ENCODE assay signal across 9 cellular contexts in genomic region chrX:96684339-96685204, GRCh38. TPM values are rescaled to one million over a fixed set of nuclear protein-coding genes. Genes with fewer than 3 reads are reported as not detected.
DNase-seq lines count a peak whose midpoint lies in the region; ATAC-seq, FAIRE-seq and TF ChIP-seq lines count a peak whose summit lies in the region.
"Had no signal": no experiment of that assay in that cellular context is flagged by ENCODE, and none has a peak within 500 bp of the region (broad histone marks: within the 10 kb centered on the region; RNA-seq: fewer than 3 reads in every experiment).

Gene DIAPH2, plus strand, starts transcription at chrX:96684842.

- H3K27ac ChIP-seq in BLaER1 = peak within 1 kb of the TSS; percentile 79
- no peak within 1 kb of the TSS for H3K27ac ChIP-seq in neural progenitor cell
- H3K27ac ChIP-seq in stomach = peak within 1 kb of the TSS; percentile 82 to 92 (median 87)

- H3F3A ChIP-seq in neural progenitor cell (ENCODE audit: low read depth) = peaks cover 6% of the 10 kb centered on the region

- TF ChIP-seq CTCF in foreskin fibroblast (IDR thresholded peaks at IDR 0.05; ENCODE audit: low read depth, low read length) (no peak), neural progenitor cell (IDR thresholded peaks at IDR 0.05) (peak; percentile 13), stomach (IDR thresholded peaks at IDR 0.05) (peak in 3 of 7 experiments; percentile 13 to 25 (median 21))

- peak within 1 kb of the TSS; percentile 81 for H2AFZ ChIP-seq in neural progenitor cell (replicated peaks)

- WGBS in stomach, 5 donors = 0 to 19% (median 1%) methylated on average over 24 to 57 of the region's 57 CpGs

- H3K36me3 ChIP-seq in BLaER1 = no peaks in the 10 kb centered on the region
- no peaks in the 10 kb centered on the region for H3K36me3 ChIP-seq in neural progenitor cell
- H3K36me3 ChIP-seq in stomach = no peaks in the 10 kb centered on the region

- intact Hi-C loops in stomach (cut with DNase I; ENCODE audit: low total_unique reads) = no loop called here

- peaks cover 4% of the 10 kb centered on the region for H3K27me3 Mint-ChIP-seq in neural progenitor cell (ENCODE audit: insufficient read depth, low read depth)

- peaks cover 13% of the 10 kb centered on the region for H3K79me2 ChIP-seq in neural progenitor cell (ENCODE audit: low read depth)

- H3K4me1 ChIP-seq in BLaER1 (peaks cover 16% of the 10 kb centered on the region; the same call in 1 of the 2 replicates), neural progenitor cell (peaks cover 18% of the 10 kb centered on the region), stomach (peaks cover 0 to 10% (median 3%) of the 10 kb centered on the region in 4 donors)

- H3K4me2 ChIP-seq in BLaER1 (peak within 1 kb of the TSS; percentile 56), neural progenitor cell (peak within 1 kb of the TSS; percentile 87)

- FAIRE-seq in RCC 7860 (lab: Jason Lieb, UNC) = peak; percentile 76
- FAIRE-seq: endometrium had no signal

- H3K4me3 Mint-ChIP-seq in neural progenitor cell = peak within 1 kb of the TSS; percentile 97

- H3K9ac ChIP-seq in BLaER1 (peak within 1 kb of the TSS; percentile 84), neural progenitor cell (peak within 1 kb of the TSS; percentile 39)

- H3K36me3 Mint-ChIP-seq in neural progenitor cell = no peaks in the 10 kb centered on the region

- H3K27me3 ChIP-seq in BLaER1 (peaks cover 72% of the 10 kb centered on the region), neural progenitor cell (no peaks in the 10 kb centered on the region), stomach (peaks cover 0 to 7% (median 0%) of the 10 kb centered on the region in 3 donors)

- no peak for TF ChIP-seq EP300 in stomach (IDR thresholded peaks at IDR 0.05)

- no peaks in the 10 kb centered on the region for H3K9me3 Mint-ChIP-seq in neural progenitor cell

- ATAC-seq in GM19324 (IDR thresholded peaks at IDR 0.05; ENCODE audit: low FRiP score, unreplicated experiment) = peak; percentile 86
- peak; percentile 83 for ATAC-seq in HG03442 (IDR thresholded peaks at IDR 0.05; ENCODE audit: unreplicated experiment)

- H4K20me1 ChIP-seq in BLaER1 (peaks cover 12% of the 10 kb centered on the region; the same call in 1 of the 2 replicates), neural progenitor cell (ENCODE audit: low read depth) (no peaks in the 10 kb centered on the region)

- peak; percentile 77 for DNase-seq in RCC 7860 (ENCODE audit: low spot score)
- DNase-seq in activated effector memory CD4-positive, alpha-beta T cell treated with anti-CD3 and anti-CD28 coated beads, Interleukin-2, amount 50 U/mL, for 16 hours = peak; percentile 90
- DNase-seq in foreskin fibroblast = peak; percentile 78 to 90
- peak; percentile 88 for DNase-seq in neural progenitor cell (ENCODE audit: low spot score)
- DNase-seq in stomach = peak; percentile 83

- H3K9me3 ChIP-seq in BLaER1 (peaks cover 5% of the 10 kb centered on the region; the same call in 1 of the 2 replicates), neural progenitor cell (ENCODE audit: low read depth) (no peaks in the 10 kb centered on the region), stomach (no peaks in the 10 kb centered on the region)

- H3K4me1 Mint-ChIP-seq in neural progenitor cell = peaks cover 15% of the 10 kb centered on the region

- peak within 1 kb of the TSS; percentile 91 for H3K27ac Mint-ChIP-seq in neural progenitor cell

- no peak for TF ChIP-seq POLR2A in stomach (IDR thresholded peaks at IDR 0.05)

- H3K4me3 ChIP-seq in BLaER1 (peak within 1 kb of the TSS; percentile 84), foreskin fibroblast (ENCODE audit: low read depth in 1 of 2, low read length in 2 of 2) (peak within 1 kb of the TSS; percentile 72 to 79), neural progenitor cell (peak within 1 kb of the TSS; percentile 76), stomach (peak within 1 kb of the TSS; percentile 56 to 74 (median 67))

RNA-seq across cellular contexts. Expression of gene DIAPH2, which starts in this region (rescaled TPM):
- total RNA-seq in neural progenitor cell (ENCODE audit: low replicate concordance) = 16.7 and 24.0 TPM in 2 replicates
- total RNA-seq in stomach = 10 to 100 TPM; 22.9 to 52.5 (median 35.5) TPM
- polyA plus RNA-seq in stomach = 1 to 10 TPM; 5.2 to 8.1 (median 5.6) TPM
